22 cellular contexts compared by ENCODE assay signal in genomic region chr4:121583396-121583795, GRCh38.
DNase-seq lines count a peak whose midpoint lies in the region; ATAC-seq and TF ChIP-seq lines count a peak whose summit lies in the region.
"Had no signal": no experiment of that assay in that cellular context is flagged by ENCODE, and none has a peak within 500 bp of the region (broad histone marks: within the 10 kb centered on the region; RNA-seq: fewer than 3 reads in every experiment).

No MANE protein-coding gene starts in this region.

- H3K4me3 Mint-ChIP-seq in progenitor cell of endocrine pancreas (ENCODE audit: low read depth), result no peak overlapping the region
- H3K4me3 Mint-ChIP-seq: CD14-positive monocyte; CD4-positive, alpha-beta memory T cell; CD4-positive, CD25-positive, alpha-beta regulatory T cell; CD8-positive, alpha-beta memory T cell had no signal

- no peaks in the 10 kb centered on the region for H3K27me3 Mint-ChIP-seq in progenitor cell of endocrine pancreas

- H3K36me3 ChIP-seq in A673 (ENCODE audit: insufficient read depth, low read length, poor library complexity, severe bottlenecking) (no peaks in the 10 kb centered on the region), left lung (no peaks in the 10 kb centered on the region), upper lobe of right lung (no peaks in the 10 kb centered on the region)
- H3K36me3 ChIP-seq: BE2C, BLaER1 had no signal

- DNase-seq in A673 (ENCODE audit: low spot score), result peak; percentile 71
- no peak for DNase-seq in left lung
- no peak for DNase-seq in upper lobe of right lung
- DNase-seq in progenitor cell of endocrine pancreas (ENCODE audit: low spot score, unreplicated experiment), result no peak
- no peak for DNase-seq in EL
- DNase-seq: ACHN; BE2C; C1 segment of cervical spinal cord; CD4-positive, alpha-beta memory T cell; CD4-positive, CD25-positive, alpha-beta regulatory T cell; CD8-positive, alpha-beta memory T cell; COR-L47; DMS 273 treated with DMSO at 0.1 percent for 48 hours; DMS153; DMS53; DMS79; DND-41; GF-D8 had no signal

- POLR2A ChIA-PET in A673 (lab: Charles Lee; ENCODE audit: low non-redundant PET), result no interaction called here

- CTCF ChIA-PET in A673 (lab: Charles Lee), result no interaction called here

- ATAC-seq in left lung (peak; percentile 84), upper lobe of right lung (peak; percentile 42)
- ATAC-seq: A549 had no signal

- H3K27me3 ChIP-seq in A673 (replicated peaks; ENCODE audit: insufficient read depth, low read depth, low read length, poor library complexity), result no peaks in the 10 kb centered on the region
- no peaks in the 10 kb centered on the region for H3K27me3 ChIP-seq in left lung
- no peaks in the 10 kb centered on the region for H3K27me3 ChIP-seq in upper lobe of right lung
- H3K27me3 ChIP-seq: BE2C, BLaER1 had no signal

- H3K9me3 ChIP-seq in A673 (ENCODE audit: low read depth, low read length, poor library complexity, severe bottlenecking) (no peaks in the 10 kb centered on the region), left lung (no peaks in the 10 kb centered on the region), upper lobe of right lung (no peaks in the 10 kb centered on the region)
- H3K9me3 ChIP-seq: A549, BE2C, BLaER1 had no signal

- H3K9me3 Mint-ChIP-seq in progenitor cell of endocrine pancreas (ENCODE audit: low read depth), result no peaks in the 10 kb centered on the region
- H3K9me3 Mint-ChIP-seq: CD4-positive, alpha-beta memory T cell; CD8-positive, alpha-beta memory T cell had no signal

- no TSS peak for BruUV-seq in A673 (replicated peaks; lab: Mats Ljungman, UMichigan)

- TF ChIP-seq CTCF in A673 (conservative IDR thresholded peaks at IDR 0.05; ENCODE audit: low read depth, low read length) (no peak), left lung (IDR thresholded peaks at IDR 0.05) (no peak), upper lobe of right lung (IDR thresholded peaks at IDR 0.05) (no peak), progenitor cell of endocrine pancreas (IDR thresholded peaks at IDR 0.05; ENCODE audit: unreplicated experiment) (no peak)

- no peak overlapping the region for H3K27ac Mint-ChIP-seq in progenitor cell of endocrine pancreas
- H3K27ac Mint-ChIP-seq: CD14-positive monocyte; CD4-positive, alpha-beta memory T cell; CD4-positive, CD25-positive, alpha-beta regulatory T cell; CD8-positive, alpha-beta memory T cell had no signal

- no peaks in the 10 kb centered on the region for H3K36me3 Mint-ChIP-seq in progenitor cell of endocrine pancreas (ENCODE audit: insufficient read depth)
- H3K36me3 Mint-ChIP-seq: CD14-positive monocyte; CD4-positive, alpha-beta memory T cell; CD4-positive, CD25-positive, alpha-beta regulatory T cell; CD8-positive, alpha-beta memory T cell had no signal

- H3K27ac ChIP-seq in A673 (ENCODE audit: low read depth, low read length, poor library complexity, severe bottlenecking) (peak overlapping the region; percentile 70), left lung (no peak overlapping the region), upper lobe of right lung (no peak overlapping the region)
- H3K27ac ChIP-seq: 22Rv1, A549, BLaER1 had no signal

- H3K4me3 ChIP-seq in A673 (ENCODE audit: low read depth, low read length, poor library complexity, severe bottlenecking), result no peak overlapping the region
- H3K4me3 ChIP-seq in left lung, result no peak overlapping the region
- H3K4me3 ChIP-seq in upper lobe of right lung, result no peak overlapping the region
- H3K4me3 ChIP-seq: A549, BLaER1 had no signal

- H3K4me1 ChIP-seq in A673 (ENCODE audit: insufficient read depth, low read length, poor library complexity, severe bottlenecking) (peaks cover 45% of the 10 kb centered on the region), left lung (no peaks in the 10 kb centered on the region), upper lobe of right lung (peaks cover 7% of the 10 kb centered on the region)
- H3K4me1 ChIP-seq: A549, BE2C, BLaER1 had no signal

- peaks cover 5% of the 10 kb centered on the region for H3K4me1 Mint-ChIP-seq in progenitor cell of endocrine pancreas (ENCODE audit: low read depth)
- H3K4me1 Mint-ChIP-seq: CD14-positive monocyte; CD4-positive, alpha-beta memory T cell; CD4-positive, CD25-positive, alpha-beta regulatory T cell; CD8-positive, alpha-beta memory T cell had no signal

- intact Hi-C loops in A673 (cut with micrococcal nuclease; ENCODE audit: unreplicated experiment), result loop anchor here (5.0 kb wide), 1 partner anchor 211 kb away; no protein-coding TSS in a partner anchor
- intact Hi-C loops in left lung (cut with DNase I), result no loop called here
- intact Hi-C loops in upper lobe of right lung (cut with DNase I), result no loop called here
